ENCODE assay signal across 19 cellular contexts in the genomic region with DNA sequence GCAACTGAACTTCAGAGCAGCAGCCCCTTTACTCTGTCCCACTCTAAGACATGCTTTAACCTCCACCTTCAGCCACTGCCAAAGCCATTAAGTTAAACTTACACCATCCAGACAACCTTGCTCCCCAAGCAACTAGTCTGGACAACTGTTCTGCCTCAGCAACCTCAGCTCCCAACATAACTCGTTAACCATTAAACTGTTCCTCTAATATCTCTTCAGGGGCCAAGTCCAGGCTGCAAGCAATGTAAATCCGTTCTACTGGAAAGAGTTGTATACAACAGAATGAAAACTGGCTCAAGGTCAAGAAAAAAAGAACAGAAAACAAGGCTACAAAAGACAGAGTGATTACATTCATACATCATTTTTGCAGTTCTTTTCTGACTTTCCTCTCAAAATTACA.
DNase-seq lines count a peak whose midpoint lies in the region; ATAC-seq, FAIRE-seq and TF ChIP-seq lines count a peak whose summit lies in the region.
"Had no signal": no experiment of that assay in that cellular context is flagged by ENCODE, and none has a peak within 500 bp of the region (broad histone marks: within the 10 kb centered on the region; RNA-seq: fewer than 3 reads in every experiment).

No MANE protein-coding gene starts in this region.

- H2AFZ ChIP-seq in GM23248: peak overlapping the region; percentile 4; the same call in 1 of the 2 replicates

- peaks cover 2% of the 10 kb centered on the region in 2 donors for H3K27me3 Mint-ChIP-seq in CD4-positive, alpha-beta memory T cell
- H3K27me3 Mint-ChIP-seq: memory B cell had no signal

- H4K20me1 ChIP-seq in GM23248 (ENCODE audit: insufficient read depth): no peaks in the 10 kb centered on the region

- no peaks in the 10 kb centered on the region for H3K4me1 Mint-ChIP-seq in CD4-positive, alpha-beta memory T cell
- H3K4me1 Mint-ChIP-seq: memory B cell, nephron progenitor cell had no signal

- POLR2A ChIA-PET in CD4-positive, alpha-beta memory T cell (lab: Charles Lee; ENCODE audit: partially characterized antibody): no interaction called here

- H3K9me3 ChIP-seq in GM23248 (ENCODE audit: low read depth) (no peaks in the 10 kb centered on the region), pancreas (no peaks in the 10 kb centered on the region)
- H3K9me3 ChIP-seq in effector memory CD4-positive, alpha-beta T cell (ENCODE audit: control insufficient read depth, low read length): no peaks in the 10 kb centered on the region
- H3K9me3 ChIP-seq in CD4-positive, alpha-beta memory T cell (ENCODE audit: control insufficient read depth in 1 of 2, low read length in 2 of 2): no peaks in the 10 kb centered on the region
- H3K9me3 ChIP-seq: esophagus squamous epithelium had no signal

- H3K4me3 ChIP-seq in GM23248 (no peak overlapping the region), kidney epithelial cell (ENCODE audit: low read depth, low read length) (no peak overlapping the region), pancreas (no peak overlapping the region)
- H3K4me3 ChIP-seq in effector memory CD4-positive, alpha-beta T cell (ENCODE audit: insufficient read depth, low read depth, low read length, poor library complexity, severe bottlenecking): no peak overlapping the region
- no peak overlapping the region for H3K4me3 ChIP-seq in CD4-positive, alpha-beta memory T cell (ENCODE audit: low read length in 2 of 2)
- H3K4me3 ChIP-seq: esophagus squamous epithelium had no signal

- H3K9ac ChIP-seq in GM23248: no peak overlapping the region

- DNase-seq in GM23248 (no peak), amniotic epithelial cell (ENCODE audit: low read depth) (peak; percentile 38), kidney epithelial cell (ENCODE audit: low read depth) (peak; percentile 78), pancreas (no peak), ureter (ENCODE audit: low spot score) (no peak), NCI-H2107 treated with DMSO at 0.1 percent for 48 hours (lab: John Stamatoyannopoulos, UW; ENCODE audit: unreplicated experiment) (no peak)
- DNase-seq in effector memory CD4-positive, alpha-beta T cell: no peak
- no peak for DNase-seq in CD4-positive, alpha-beta memory T cell
- DNase-seq: activated effector memory CD4-positive, alpha-beta T cell treated with anti-CD3 and anti-CD28 coated beads, Interleukin-2, amount 50 U/mL, for 16 hours; amniotic stem cell; DND-41; esophagus squamous epithelium; Kasumi-1; NCI-H1092; NCI-H2107; NCI-H524; nephron progenitor cell; SHP77 treated with DMSO at 0.1 percent for 48 hours had no signal

- H3K27ac Mint-ChIP-seq in CD4-positive, alpha-beta memory T cell: no peak overlapping the region
- H3K27ac Mint-ChIP-seq: memory B cell, nephron progenitor cell had no signal

- peak; percentile 53 for FAIRE-seq in pancreas (lab: Jason Lieb, UNC)

- TF ChIP-seq CTCF in kidney epithelial cell (IDR thresholded peaks at IDR 0.05; ENCODE audit: insufficient read depth, low read length, poor library complexity, severe bottlenecking): no peak
- TF ChIP-seq CTCF in pancreas (IDR thresholded peaks at IDR 0.05): no peak

- peaks cover 65% of the 10 kb centered on the region for H3K4me1 ChIP-seq in GM23248 (ENCODE audit: insufficient read depth)
- H3K4me1 ChIP-seq in pancreas: no peaks in the 10 kb centered on the region
- H3K4me1 ChIP-seq in effector memory CD4-positive, alpha-beta T cell (ENCODE audit: control insufficient read depth, insufficient read depth, low read length, poor library complexity, severe bottlenecking): no peaks in the 10 kb centered on the region
- no peaks in the 10 kb centered on the region for H3K4me1 ChIP-seq in CD4-positive, alpha-beta memory T cell (ENCODE audit: insufficient read depth, low read length)

- in situ Hi-C loops in GM23248 (cut with MboI): no loop called here

- H3K9me3 Mint-ChIP-seq in CD4-positive, alpha-beta memory T cell: peaks cover 0 to 5% (median 0%) of the 10 kb centered on the region in 8 donors
- H3K9me3 Mint-ChIP-seq: nephron progenitor cell had no signal

- no peak overlapping the region for H3K4me3 Mint-ChIP-seq in CD4-positive, alpha-beta memory T cell
- H3K4me3 Mint-ChIP-seq: memory B cell, nephron progenitor cell had no signal

- H3K36me3 ChIP-seq in GM23248 (ENCODE audit: low read depth): no peaks in the 10 kb centered on the region
- no peaks in the 10 kb centered on the region for H3K36me3 ChIP-seq in kidney epithelial cell (ENCODE audit: control insufficient read depth, insufficient read depth, low read length)
- H3K36me3 ChIP-seq in pancreas: no peaks in the 10 kb centered on the region
- H3K36me3 ChIP-seq in effector memory CD4-positive, alpha-beta T cell (ENCODE audit: control insufficient read depth, insufficient read depth, low read length): no peaks in the 10 kb centered on the region
- H3K36me3 ChIP-seq in CD4-positive, alpha-beta memory T cell (ENCODE audit: insufficient read depth, low read length): no peaks in the 10 kb centered on the region
- H3K36me3 ChIP-seq: esophagus squamous epithelium had no signal

- peak overlapping the region; percentile 79 for H3K27ac ChIP-seq in GM23248
- no peak overlapping the region for H3K27ac ChIP-seq in pancreas
- H3K27ac ChIP-seq in effector memory CD4-positive, alpha-beta T cell (ENCODE audit: insufficient read depth, low read length, poor library complexity, severe bottlenecking): no peak overlapping the region
- H3K27ac ChIP-seq in CD4-positive, alpha-beta memory T cell (ENCODE audit: low read depth, low read length): no peak overlapping the region
- H3K27ac ChIP-seq: esophagus squamous epithelium had no signal

- ATAC-seq in pancreas: peak in 3 of 4 donors; percentile 26 to 56 (median 54)

- CTCF ChIA-PET in CD4-positive, alpha-beta memory T cell (lab: Charles Lee; ENCODE audit: partially characterized antibody): no interaction called here

- no peaks in the 10 kb centered on the region for H3K36me3 Mint-ChIP-seq in CD4-positive, alpha-beta memory T cell
- H3K36me3 Mint-ChIP-seq: memory B cell had no signal

- peaks cover 70% of the 10 kb centered on the region for H3F3A ChIP-seq in GM23248 (ENCODE audit: insufficient read depth)

- no peak overlapping the region for H3K4me2 ChIP-seq in GM23248 (ENCODE audit: unreplicated experiment)

- H3K27me3 ChIP-seq in GM23248 (replicated peaks; ENCODE audit: insufficient read depth): no peaks in the 10 kb centered on the region
- no peaks in the 10 kb centered on the region for H3K27me3 ChIP-seq in kidney epithelial cell (ENCODE audit: control insufficient read depth, insufficient read depth, low read length)
- H3K27me3 ChIP-seq in pancreas: no peaks in the 10 kb centered on the region
- H3K27me3 ChIP-seq in effector memory CD4-positive, alpha-beta T cell (replicated peaks; ENCODE audit: control insufficient read depth, insufficient read depth, low read length, poor library complexity, severe bottlenecking): no peaks in the 10 kb centered on the region
- no peaks in the 10 kb centered on the region for H3K27me3 ChIP-seq in CD4-positive, alpha-beta memory T cell (ENCODE audit: insufficient read depth, low read length)
- H3K27me3 ChIP-seq: esophagus squamous epithelium had no signal

- 98% methylated on average over 2 of the region's 2 CpGs for WGBS in GM23248 (ENCODE audit: low coverage in 1 of 2, low lambda C conversion rate in 2 of 2, missing lambda C conversion rate in 2 of 2), 2 experiments
- 9 to 16% methylated on average over 2 of the region's 2 CpGs for WGBS in pancreas, 2 donors

- intact Hi-C loops in pancreas (cut with DNase I): no loop called here
- intact Hi-C loops in CD4-positive, alpha-beta memory T cell (cut with micrococcal nuclease): no loop called here

- H3K9me2 ChIP-seq in GM23248 (ENCODE audit: insufficient read depth): no peaks in the 10 kb centered on the region

- no peaks in the 10 kb centered on the region for H3K79me2 ChIP-seq in GM23248 (ENCODE audit: insufficient read depth)

Comparison
In these comparisons a context has a peak if more than half of its experiments do, and no peak if none do; other contexts are left out.
1. DNase-seq: peak in amniotic epithelial cell (single experiment) and kidney epithelial cell (single experiment); none in GM23248 (single experiment), pancreas (0 of 6), ureter (single experiment), effector memory CD4-positive, alpha-beta T cell (0 of 3), CD4-positive, alpha-beta memory T cell (0 of 5) and NCI-H2107 treated with DMSO at 0.1 percent for 48 hours (single experiment).